In the genomic region with DNA sequence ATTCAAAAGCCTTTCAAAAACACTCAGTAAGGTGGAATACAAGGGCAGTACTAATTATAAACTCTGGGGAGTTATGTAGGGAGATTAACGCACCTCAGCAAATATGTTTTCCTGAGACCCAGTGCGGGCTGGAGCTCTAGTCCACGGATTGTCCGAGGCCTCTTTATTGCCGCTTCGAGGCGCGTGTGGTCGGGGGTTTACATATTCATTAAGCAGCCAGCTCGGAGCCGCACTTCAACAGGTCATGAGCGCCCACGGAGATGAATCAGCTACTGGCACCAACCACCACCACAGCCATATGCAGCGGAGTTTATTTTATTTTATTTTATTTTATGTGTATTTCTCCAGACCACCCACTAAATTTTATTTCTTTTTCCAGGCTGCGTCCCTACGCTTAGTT, we compare ENCODE assay signal across 17 cellular contexts.
DNase-seq lines count a peak whose midpoint lies in the region; ATAC-seq, FAIRE-seq and TF ChIP-seq lines count a peak whose summit lies in the region.
"Had no signal": no experiment of that assay in that cellular context is flagged by ENCODE, and none has a peak within 500 bp of the region (broad histone marks: within the 10 kb centered on the region; RNA-seq: fewer than 3 reads in every experiment).

No MANE protein-coding gene starts in this region.

- H3K9me3 Mint-ChIP-seq in T-cell (no peaks in the 10 kb centered on the region), HFFc6 (peaks cover 42% of the 10 kb centered on the region)

- H3K27me3 ChIP-seq in DND-41 (ENCODE audit: insufficient read depth, low read length, poor library complexity) (no peaks in the 10 kb centered on the region), H7 (ENCODE audit: control insufficient read depth, insufficient read depth, low read length) (no peaks in the 10 kb centered on the region)
- H3K27me3 ChIP-seq: BLaER1 treated with 17β-estradiol and CSF1 and Interleukin-3, amounts not matched to agents 10 nM and 100 nM had no signal

- H3K79me2 ChIP-seq in DND-41 (ENCODE audit: insufficient read depth, low read length): no peaks in the 10 kb centered on the region

- H3K36me3 ChIP-seq in DND-41 (ENCODE audit: insufficient read depth, low read length) (no peaks in the 10 kb centered on the region), H7 (replicated peaks; ENCODE audit: control insufficient read depth, insufficient read depth, low read length) (no peaks in the 10 kb centered on the region)
- H3K36me3 ChIP-seq: BLaER1 treated with 17β-estradiol and CSF1 and Interleukin-3, amounts not matched to agents 10 nM and 100 nM had no signal

- no peaks in the 10 kb centered on the region for H3K9me3 ChIP-seq in DND-41 (ENCODE audit: insufficient read depth, low read length, severe bottlenecking)

- no peaks in the 10 kb centered on the region for H3K36me3 Mint-ChIP-seq in T-cell
- H3K36me3 Mint-ChIP-seq in HFFc6 (ENCODE audit: low read depth): no peaks in the 10 kb centered on the region

- no peak overlapping the region for H3K4me2 ChIP-seq in DND-41 (ENCODE audit: insufficient read depth, low read length)
- H3K4me2 ChIP-seq: SK-N-SH had no signal

- ATAC-seq in DND-41 (ENCODE audit: insufficient read depth, low read depth): no peak
- no peak for ATAC-seq in T-cell (replicated peaks in 1 of 4)

- CTCF ChIA-PET in T-cell (lab: Charles Lee): no interaction called here

- DNase-seq in DND-41 (no peak), H7 (no peak), T-cell (no peak), left kidney (ENCODE audit: low read depth, low spot score) (peak; percentile 16), middle frontal gyrus (ENCODE audit: extremely low spot score, low spot score) (no peak), frontal cortex (ENCODE audit: low spot score in 2 of 2) (no peak), HFFc6 (no peak)
- DNase-seq: DMS 273 treated with DMSO at 0.1 percent for 48 hours, EL, NCI-H1092, NCI-H1694, NCI-H2107, NCI-H345, Right ventricle myocardium superior, SK-N-SH had no signal

- H3K27ac ChIP-seq in DND-41 (ENCODE audit: low read length): 0 out of 2 replicates have a peak overlapping the region, but pooled peaks have one; percentile 34
- H3K27ac ChIP-seq: BLaER1 treated with 17β-estradiol and CSF1 and Interleukin-3, amounts not matched to agents 10 nM and 100 nM had no signal

- H3K4me3 ChIP-seq in DND-41 (ENCODE audit: low read depth in 1 of 2, low read length in 2 of 2) (no peak overlapping the region), H7 (ENCODE audit: insufficient read depth, low read depth, low read length) (peak overlapping the region; percentile 30; the same call in 1 of the 2 replicates)
- H3K4me3 ChIP-seq: BLaER1 treated with 17β-estradiol and CSF1 and Interleukin-3, amounts not matched to agents 10 nM and 100 nM had no signal

- H3K4me1 ChIP-seq in DND-41 (ENCODE audit: insufficient read depth, low read length): peaks cover 28% of the 10 kb centered on the region

- TF ChIP-seq CTCF in DND-41 (IDR thresholded peaks at IDR 0.05; ENCODE audit: borderline replicate concordance, extremely low read depth, low read length, poor library complexity, severe bottlenecking) (no peak), HFFc6 (IDR thresholded peaks at IDR 0.05) (no peak)

- H4K20me1 ChIP-seq in DND-41 (ENCODE audit: insufficient read depth, low read length): no peaks in the 10 kb centered on the region
- H4K20me1 ChIP-seq: BLaER1 treated with 17β-estradiol and CSF1 and Interleukin-3, amounts not matched to agents 10 nM and 100 nM had no signal

- POLR2A ChIA-PET in T-cell (lab: Charles Lee): no interaction called here

- peak overlapping the region in 1 of 2 donors; percentile 75 for H3K27ac Mint-ChIP-seq in T-cell
- no peak overlapping the region for H3K27ac Mint-ChIP-seq in HFFc6

- peaks cover 17 to 43% (median 18%) of the 10 kb centered on the region in 3 donors for H3K4me1 Mint-ChIP-seq in T-cell
- no peaks in the 10 kb centered on the region for H3K4me1 Mint-ChIP-seq in HFFc6 (ENCODE audit: low read depth)

- H3K4me3 Mint-ChIP-seq in T-cell (peak overlapping the region in 2 of 3 donors; percentile 52 to 62), HFFc6 (no peak overlapping the region)

- no peak overlapping the region for H2AFZ ChIP-seq in DND-41 (ENCODE audit: low read depth, low read length)

- H3K9ac ChIP-seq in DND-41 (ENCODE audit: low read depth, low read length): no peak overlapping the region
- H3K9ac ChIP-seq: BLaER1 treated with 17β-estradiol and CSF1 and Interleukin-3, amounts not matched to agents 10 nM and 100 nM; SK-N-SH had no signal

- H3K27me3 Mint-ChIP-seq in T-cell: no peaks in the 10 kb centered on the region
- no peaks in the 10 kb centered on the region for H3K27me3 Mint-ChIP-seq in HFFc6 (ENCODE audit: insufficient read depth)

- FAIRE-seq in frontal cortex (lab: Jason Lieb, UNC): no peak
- FAIRE-seq: H54 had no signal
